1 cellular context compared by ENCODE assay signal in the genomic region with DNA sequence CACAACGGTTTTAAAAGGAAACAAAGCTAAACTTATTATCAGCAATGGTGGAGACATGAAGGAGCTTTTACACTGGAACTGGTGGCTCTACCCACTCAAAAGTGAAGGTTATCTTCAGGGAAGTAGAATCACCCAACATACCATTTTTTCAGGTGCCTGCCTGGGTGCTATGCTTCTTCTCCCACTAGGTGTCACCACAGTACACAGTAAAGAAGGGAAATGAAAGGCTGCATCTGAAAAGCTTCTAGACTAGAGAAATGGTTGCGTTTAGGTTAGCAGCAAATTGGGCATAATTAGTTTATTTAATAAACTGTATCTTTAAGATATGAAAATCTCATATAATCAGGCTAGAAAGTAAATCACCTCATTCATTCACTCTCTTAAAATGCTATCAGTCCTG.
TF ChIP-seq lines count a peak whose summit lies in the region.

No MANE protein-coding gene starts in this region.

TF ChIP-seq in K562, 482 proteins besides CTCF, POLR2A, EP300 and RAD21 (continued from another document):
- TF ChIP-seq, protein P1, sequence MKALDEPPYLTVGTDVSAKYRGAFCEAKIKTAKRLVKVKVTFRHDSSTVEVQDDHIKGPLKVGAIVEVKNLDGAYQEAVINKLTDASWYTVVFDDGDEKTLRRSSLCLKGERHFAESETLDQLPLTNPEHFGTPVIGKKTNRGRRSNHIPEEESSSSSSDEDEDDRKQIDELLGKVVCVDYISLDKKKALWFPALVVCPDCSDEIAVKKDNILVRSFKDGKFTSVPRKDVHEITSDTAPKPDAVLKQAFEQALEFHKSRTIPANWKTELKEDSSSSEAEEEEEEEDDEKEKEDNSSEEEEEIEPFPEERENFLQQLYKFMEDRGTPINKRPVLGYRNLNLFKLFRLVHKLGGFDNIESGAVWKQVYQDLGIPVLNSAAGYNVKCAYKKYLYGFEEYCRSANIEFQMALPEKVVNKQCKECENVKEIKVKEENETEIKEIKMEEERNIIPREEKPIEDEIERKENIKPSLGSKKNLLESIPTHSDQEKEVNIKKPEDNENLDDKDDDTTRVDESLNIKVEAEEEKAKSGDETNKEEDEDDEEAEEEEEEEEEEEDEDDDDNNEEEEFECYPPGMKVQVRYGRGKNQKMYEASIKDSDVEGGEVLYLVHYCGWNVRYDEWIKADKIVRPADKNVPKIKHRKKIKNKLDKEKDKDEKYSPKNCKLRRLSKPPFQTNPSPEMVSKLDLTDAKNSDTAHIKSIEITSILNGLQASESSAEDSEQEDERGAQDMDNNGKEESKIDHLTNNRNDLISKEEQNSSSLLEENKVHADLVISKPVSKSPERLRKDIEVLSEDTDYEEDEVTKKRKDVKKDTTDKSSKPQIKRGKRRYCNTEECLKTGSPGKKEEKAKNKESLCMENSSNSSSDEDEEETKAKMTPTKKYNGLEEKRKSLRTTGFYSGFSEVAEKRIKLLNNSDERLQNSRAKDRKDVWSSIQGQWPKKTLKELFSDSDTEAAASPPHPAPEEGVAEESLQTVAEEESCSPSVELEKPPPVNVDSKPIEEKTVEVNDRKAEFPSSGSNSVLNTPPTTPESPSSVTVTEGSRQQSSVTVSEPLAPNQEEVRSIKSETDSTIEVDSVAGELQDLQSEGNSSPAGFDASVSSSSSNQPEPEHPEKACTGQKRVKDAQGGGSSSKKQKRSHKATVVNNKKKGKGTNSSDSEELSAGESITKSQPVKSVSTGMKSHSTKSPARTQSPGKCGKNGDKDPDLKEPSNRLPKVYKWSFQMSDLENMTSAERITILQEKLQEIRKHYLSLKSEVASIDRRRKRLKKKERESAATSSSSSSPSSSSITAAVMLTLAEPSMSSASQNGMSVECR (CRISPR knock-in tag; IDR thresholded peaks at IDR 0.05), result no peak
- TF ChIP-seq SMC3 (conservative IDR thresholded peaks at IDR 0.05; ENCODE audit: insufficient read depth, low read depth, low read length) (0 out of 2 replicates have a peak, but pooled peaks have one; percentile 31), KDM5B (IDR thresholded peaks at IDR 0.05; ENCODE audit: insufficient replicate concordance, low read depth, low read length) (no peak), MYNN (IDR thresholded peaks at IDR 0.05) (no peak), MYNN (CRISPR knock-in tag; IDR thresholded peaks at IDR 0.05) (no peak), TARDBP (IDR thresholded peaks at IDR 0.05) (no peak), ZNF695 (CRISPR knock-in tag; IDR thresholded peaks at IDR 0.05) (no peak)
- TF ChIP-seq, protein P2, sequence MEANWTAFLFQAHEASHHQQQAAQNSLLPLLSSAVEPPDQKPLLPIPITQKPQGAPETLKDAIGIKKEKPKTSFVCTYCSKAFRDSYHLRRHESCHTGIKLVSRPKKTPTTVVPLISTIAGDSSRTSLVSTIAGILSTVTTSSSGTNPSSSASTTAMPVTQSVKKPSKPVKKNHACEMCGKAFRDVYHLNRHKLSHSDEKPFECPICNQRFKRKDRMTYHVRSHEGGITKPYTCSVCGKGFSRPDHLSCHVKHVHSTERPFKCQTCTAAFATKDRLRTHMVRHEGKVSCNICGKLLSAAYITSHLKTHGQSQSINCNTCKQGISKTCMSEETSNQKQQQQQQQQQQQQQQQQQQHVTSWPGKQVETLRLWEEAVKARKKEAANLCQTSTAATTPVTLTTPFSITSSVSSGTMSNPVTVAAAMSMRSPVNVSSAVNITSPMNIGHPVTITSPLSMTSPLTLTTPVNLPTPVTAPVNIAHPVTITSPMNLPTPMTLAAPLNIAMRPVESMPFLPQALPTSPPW (CRISPR knock-in tag; IDR thresholded peaks at IDR 0.05), result no peak
TF ChIP-seq in K562: peak in this region for 1.
